25 cellular contexts compared by ENCODE assay signal in the genomic region with DNA sequence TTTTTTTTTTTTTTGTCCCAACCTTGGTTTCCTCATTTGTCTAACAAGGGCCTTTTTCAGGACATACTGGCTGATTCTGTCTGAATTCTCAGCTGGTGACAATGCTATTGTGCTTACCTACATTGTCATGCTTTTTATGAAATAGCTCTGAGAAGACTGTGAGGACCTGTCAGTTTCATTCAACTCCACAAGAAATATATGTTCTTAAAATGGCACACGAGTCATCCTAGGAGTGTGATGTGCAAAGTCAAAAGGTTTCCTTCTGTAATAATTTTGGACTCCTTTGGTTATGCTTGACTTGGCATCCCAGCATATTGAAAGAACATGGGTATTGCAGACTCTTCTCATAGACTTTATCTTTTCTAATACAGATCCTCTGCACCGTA.
"Had no signal": no experiment of that assay in that cellular context is flagged by ENCODE, and none has a peak within 500 bp of the region (broad histone marks: within the 10 kb centered on the region; RNA-seq: fewer than 3 reads in every experiment).

No MANE protein-coding gene starts in this region.

- H3K27me3 ChIP-seq: esophagus squamous epithelium, neutrophil, pancreas, right atrium auricular region, testis, tibial artery had no signal

- H3K9me3 ChIP-seq: esophagus squamous epithelium, mucosa of descending colon, neutrophil, pancreas, right atrium auricular region, testis, tibial artery had no signal

- DNase-seq: effector memory CD8-positive, alpha-beta T cell; erythroblast; esophagus squamous epithelium; foreskin melanocyte; hypothalamus; immature natural killer cell; islet precursor cell; kidney glomerular epithelial cell; mucosa of descending colon; naive B cell; pancreas; stimulated activated CD4-positive, alpha-beta T cell treated with anti-CD3 and anti-CD28 coated beads, Interleukin-2, amount 100 ng/mL, for 24 hours; stimulated activated CD4-positive, alpha-beta T cell treated with anti-CD3 and anti-CD28 coated beads, Interleukin-4, amount 100 ng/mL, for 24 hours; stimulated activated naive CD8-positive, alpha-beta T cell treated with anti-CD3 and anti-CD28 coated beads, Interleukin-15, Interleukin-2, amounts not matched to agents 100 U/mL and 50 U/mL, for 24 hours; substantia nigra; testis; tibial artery had no signal

- H3K4me3 ChIP-seq: coronary artery, esophagus squamous epithelium, lung, mucosa of descending colon, pancreas, right atrium auricular region, testis, tibial artery had no signal

- H3K4me1 ChIP-seq: esophagus squamous epithelium, right atrium auricular region, testis had no signal

- H3K27ac ChIP-seq: coronary artery, esophagus squamous epithelium, neutrophil, pancreas, right atrium auricular region, testis, tibial artery had no signal

- ATAC-seq: effector memory CD8-positive, alpha-beta T cell; mucosa of descending colon; natural killer cell treated with Interleukin-12 subunit alpha and Interleukin-12 subunit beta and Interleukin-15 and Interleukin-18, amount 100 ng/mL, for 72 hours; pancreas; sciatic nerve; stimulated activated memory B cell treated with anti-CD40 and anti-IgM and Interleukin-4, amounts not matched to agents 10 μg/mL and 1 μg/mL and 100 μg/mL, for 72 hours; stimulated activated naive CD8-positive, alpha-beta T cell treated with anti-CD3 and anti-CD28 coated beads, Interleukin-15, Interleukin-2, amounts not matched to agents 100 U/mL and 50 U/mL, for 24 hours had no signal

- H3K36me3 ChIP-seq: esophagus squamous epithelium, neutrophil, pancreas, right atrium auricular region, tibial artery had no signal

- FAIRE-seq: endometrium, pancreas had no signal
